9 cellular contexts compared by ENCODE assay signal in the genomic region with DNA sequence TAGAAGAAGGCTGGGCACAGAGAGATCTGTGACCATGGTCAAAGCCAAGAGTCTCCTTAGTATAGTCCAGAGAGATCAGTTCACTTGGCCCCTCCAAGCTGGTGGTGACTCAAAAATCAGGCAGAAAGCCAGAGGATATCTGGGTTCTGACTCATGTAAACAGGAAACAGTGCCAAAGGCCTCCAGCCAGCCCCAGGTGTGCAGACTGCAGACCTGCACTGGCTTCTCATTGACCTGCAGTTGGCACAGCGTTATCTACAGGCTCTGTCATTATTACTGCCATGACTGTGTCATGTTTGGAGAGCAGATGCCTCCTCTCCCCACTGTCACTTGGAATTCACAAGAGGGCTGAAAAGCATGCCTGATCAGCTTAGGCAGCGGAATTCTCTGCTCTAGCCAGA.
DNase-seq lines count a peak whose midpoint lies in the region; ATAC-seq, FAIRE-seq and TF ChIP-seq lines count a peak whose summit lies in the region.
"Had no signal": no experiment of that assay in that cellular context is flagged by ENCODE, and none has a peak within 500 bp of the region (broad histone marks: within the 10 kb centered on the region; RNA-seq: fewer than 3 reads in every experiment).

No MANE protein-coding gene starts in this region.

- no peak for FAIRE-seq in HepG2 (lab: Jason Lieb, UNC)

- POLR2A ChIA-PET in HepG2 (lab: Yijun Ruan, JAX), result no interaction called here

- DNase-seq in AG08396 (ENCODE audit: low spot score) (peak; percentile 77), NCI-H1092 treated with DMSO at 0.1 percent for 48 hours (lab: John Stamatoyannopoulos, UW) (peak; percentile 74), brain microvascular endothelial cell (peak; percentile 76), HepG2 (ENCODE audit: low spot score) (peak; percentile 71)
- DNase-seq in stimulated activated naive CD4-positive, alpha-beta T cell (lab: John Stamatoyannopoulos, UW), result no peak
- no peak for DNase-seq in activated CD4-positive, alpha-beta T cell treated with anti-CD3 and anti-CD28 coated beads for 4 hours
- DNase-seq: glutamatergic neuron had no signal

- no peak overlapping the region for H2AFZ ChIP-seq in HepG2 (ENCODE audit: low read length)

- TF ChIP-seq CTCF in brain microvascular endothelial cell (IDR thresholded peaks at IDR 0.05; ENCODE audit: low read depth, low read length, missing control alignments) (no peak), HepG2 (CRISPR knock-in tag; IDR thresholded peaks at IDR 0.05) (no peak)

- H3K79me2 ChIP-seq in HepG2 (ENCODE audit: insufficient read depth, low read length), result no peaks in the 10 kb centered on the region

- H3K27ac ChIP-seq in brain microvascular endothelial cell (no peak overlapping the region), HepG2 (ENCODE audit: extremely low read length, insufficient read depth, low read length) (no peak overlapping the region)

- in situ Hi-C loops in brain microvascular endothelial cell (cut with HindIII; ENCODE audit: low pct_ligation_motif_present, low sequenced_read_pairs), result no loop called here
- in situ Hi-C loops in HepG2 (cut with HindIII; ENCODE audit: extremely low pct_ligation_motif_present, low pct_unique_long_range_greater_than_20kb), result no loop called here

- 8% methylated on average over 2 of the region's 2 CpGs for WGBS in HepG2 (ENCODE audit: low lambda C conversion rate)

- no peaks in the 10 kb centered on the region for H3K27me3 ChIP-seq in brain microvascular endothelial cell (replicated peaks)
- H3K27me3 ChIP-seq in HepG2 (ENCODE audit: control insufficient read depth in 1 of 2, insufficient read depth in 2 of 2, low read length in 2 of 2), result no peaks in the 10 kb centered on the region

- TF ChIP-seq RAD21 in HepG2 (CRISPR knock-in tag; IDR thresholded peaks at IDR 0.05), result no peak

- peak; percentile 94 for ATAC-seq in HepG2
- no peak for ATAC-seq in GM19328 (IDR thresholded peaks at IDR 0.05; ENCODE audit: unreplicated experiment)
- ATAC-seq in HG02973 (IDR thresholded peaks at IDR 0.05; ENCODE audit: unreplicated experiment), result no peak

- no peak overlapping the region for H3K9ac ChIP-seq in HepG2 (ENCODE audit: insufficient read depth, low read depth, low read length)

- CTCF ChIA-PET in HepG2 (lab: Yijun Ruan, JAX; ENCODE audit: low intra/inter-chr PET ratio, low total read pairs), result no interaction called here

- H3K4me1 ChIP-seq in HepG2 (ENCODE audit: insufficient read depth, low read length), result no peaks in the 10 kb centered on the region

- no peaks in the 10 kb centered on the region for H3K9me3 ChIP-seq in HepG2 (ENCODE audit: low read length)

- no peak for TF ChIP-seq POLR2A in HepG2 (IDR thresholded peaks at IDR 0.05; ENCODE audit: insufficient read depth in 1 of 2, low read depth in 2 of 2, low read length in 2 of 2)

- TF ChIP-seq EP300 in HepG2 (IDR thresholded peaks at IDR 0.05; ENCODE audit: low read depth in 2 of 2, low read length in 2 of 2), result no peak
- TF ChIP-seq EP300 in HepG2 (CRISPR knock-in tag; IDR thresholded peaks at IDR 0.05; ENCODE audit: borderline replicate concordance), result no peak

- intact Hi-C loops in HepG2 (cut with micrococcal nuclease; ENCODE audit: unreplicated experiment), result no loop called here

- no peak overlapping the region for H3K4me3 ChIP-seq in brain microvascular endothelial cell (ENCODE audit: low read depth, low read length)
- no peak overlapping the region for H3K4me3 ChIP-seq in HepG2 (replicated peaks in 1 of 3; ENCODE audit: insufficient read depth in 1 of 3, low read depth in 2 of 3, low read length in 3 of 3)

- no peak overlapping the region for H3K4me2 ChIP-seq in HepG2 (ENCODE audit: low read depth, low read length)

- no TSS peak for BruUV-seq in HepG2 (replicated peaks; lab: Mats Ljungman, UMichigan)

- H3K36me3 ChIP-seq in brain microvascular endothelial cell (replicated peaks) (no peaks in the 10 kb centered on the region), HepG2 (replicated peaks in 1 of 2; ENCODE audit: control insufficient read depth in 1 of 2, insufficient read depth in 2 of 2, low read length in 2 of 2) (no peaks in the 10 kb centered on the region)

- no peaks in the 10 kb centered on the region for H4K20me1 ChIP-seq in HepG2 (ENCODE audit: insufficient read depth, low read length)

TF ChIP-seq in HepG2, 621 proteins besides CTCF, POLR2A, EP300 and RAD21 (continues in another document):
- TF ChIP-seq ZNF644 (CRISPR knock-in tag; IDR thresholded peaks at IDR 0.05; ENCODE audit: low read depth) (peak; percentile 69; the same call in 1 of the 2 replicates), FOSL2 (CRISPR knock-in tag; IDR thresholded peaks at IDR 0.05) (peak; percentile 92), ZNF292 (CRISPR knock-in tag; IDR thresholded peaks at IDR 0.05; ENCODE audit: borderline replicate concordance, low read depth) (peak; percentile 26; the same call in 1 of the 2 replicates), ZNF317 (CRISPR knock-in tag; IDR thresholded peaks at IDR 0.05) (no peak), ZNF564 (CRISPR knock-in tag; IDR thresholded peaks at IDR 0.05) (no peak), TGIF2 (CRISPR knock-in tag; IDR thresholded peaks at IDR 0.05) (no peak), PRPF4 (IDR thresholded peaks at IDR 0.05; ENCODE audit: low read depth, low read length, poor library complexity, severe bottlenecking) (no peak), PTBP1 (IDR thresholded peaks at IDR 0.05; ENCODE audit: low read depth, low read length, poor library complexity, severe bottlenecking) (no peak), FOXK1 (CRISPR knock-in tag; IDR thresholded peaks at IDR 0.05; ENCODE audit: borderline replicate concordance, low read depth) (peak; percentile 43; the same call in 1 of the 2 replicates), ADNP (CRISPR knock-in tag; IDR thresholded peaks at IDR 0.05) (no peak), SALL2 (CRISPR knock-in tag; IDR thresholded peaks at IDR 0.05) (no peak), ZNF20 (CRISPR knock-in tag; IDR thresholded peaks at IDR 0.05) (no peak), CBX5 (CRISPR knock-in tag; IDR thresholded peaks at IDR 0.05; ENCODE audit: borderline replicate concordance) (0 out of 2 replicates have a peak, but pooled peaks have one; percentile 27), ZSCAN12 (CRISPR knock-in tag; IDR thresholded peaks at IDR 0.05) (no peak), MAFG (CRISPR knock-in tag; IDR thresholded peaks at IDR 0.05) (no peak), FOXO1 (CRISPR knock-in tag; IDR thresholded peaks at IDR 0.05) (peak; percentile 45; the same call in 1 of the 2 replicates), ZNF264 (CRISPR knock-in tag; IDR thresholded peaks at IDR 0.05) (no peak), ZBTB42 (CRISPR knock-in tag; IDR thresholded peaks at IDR 0.05) (no peak), KLF9 (CRISPR knock-in tag; IDR thresholded peaks at IDR 0.05; ENCODE audit: low read depth) (no peak), GABPA (IDR thresholded peaks at IDR 0.05; ENCODE audit: low read depth, low read length) (no peak), GABPA (CRISPR knock-in tag; IDR thresholded peaks at IDR 0.05; ENCODE audit: low read depth) (peak; percentile 62), ZNF263 (CRISPR knock-in tag; IDR thresholded peaks at IDR 0.05) (no peak), THAP11 (CRISPR knock-in tag; IDR thresholded peaks at IDR 0.05) (no peak)
- TF ChIP-seq, protein P1, sequence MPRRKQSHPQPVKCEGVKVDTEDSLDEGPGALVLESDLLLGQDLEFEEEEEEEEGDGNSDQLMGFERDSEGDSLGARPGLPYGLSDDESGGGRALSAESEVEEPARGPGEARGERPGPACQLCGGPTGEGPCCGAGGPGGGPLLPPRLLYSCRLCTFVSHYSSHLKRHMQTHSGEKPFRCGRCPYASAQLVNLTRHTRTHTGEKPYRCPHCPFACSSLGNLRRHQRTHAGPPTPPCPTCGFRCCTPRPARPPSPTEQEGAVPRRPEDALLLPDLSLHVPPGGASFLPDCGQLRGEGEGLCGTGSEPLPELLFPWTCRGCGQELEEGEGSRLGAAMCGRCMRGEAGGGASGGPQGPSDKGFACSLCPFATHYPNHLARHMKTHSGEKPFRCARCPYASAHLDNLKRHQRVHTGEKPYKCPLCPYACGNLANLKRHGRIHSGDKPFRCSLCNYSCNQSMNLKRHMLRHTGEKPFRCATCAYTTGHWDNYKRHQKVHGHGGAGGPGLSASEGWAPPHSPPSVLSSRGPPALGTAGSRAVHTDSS (CRISPR knock-in tag; conservative IDR thresholded peaks at IDR 0.05), result no peak
- TF ChIP-seq, protein P2, sequence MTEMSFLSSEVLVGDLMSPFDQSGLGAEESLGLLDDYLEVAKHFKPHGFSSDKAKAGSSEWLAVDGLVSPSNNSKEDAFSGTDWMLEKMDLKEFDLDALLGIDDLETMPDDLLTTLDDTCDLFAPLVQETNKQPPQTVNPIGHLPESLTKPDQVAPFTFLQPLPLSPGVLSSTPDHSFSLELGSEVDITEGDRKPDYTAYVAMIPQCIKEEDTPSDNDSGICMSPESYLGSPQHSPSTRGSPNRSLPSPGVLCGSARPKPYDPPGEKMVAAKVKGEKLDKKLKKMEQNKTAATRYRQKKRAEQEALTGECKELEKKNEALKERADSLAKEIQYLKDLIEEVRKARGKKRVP (CRISPR knock-in tag; IDR thresholded peaks at IDR 0.05), result no peak
- TF ChIP-seq, protein P3, sequence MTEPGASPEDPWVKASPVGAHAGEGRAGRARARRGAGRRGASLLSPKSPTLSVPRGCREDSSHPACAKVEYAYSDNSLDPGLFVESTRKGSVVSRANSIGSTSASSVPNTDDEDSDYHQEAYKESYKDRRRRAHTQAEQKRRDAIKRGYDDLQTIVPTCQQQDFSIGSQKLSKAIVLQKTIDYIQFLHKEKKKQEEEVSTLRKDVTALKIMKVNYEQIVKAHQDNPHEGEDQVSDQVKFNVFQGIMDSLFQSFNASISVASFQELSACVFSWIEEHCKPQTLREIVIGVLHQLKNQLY (CRISPR knock-in tag; IDR thresholded peaks at IDR 0.05), result no peak
- TF ChIP-seq, protein P4, sequence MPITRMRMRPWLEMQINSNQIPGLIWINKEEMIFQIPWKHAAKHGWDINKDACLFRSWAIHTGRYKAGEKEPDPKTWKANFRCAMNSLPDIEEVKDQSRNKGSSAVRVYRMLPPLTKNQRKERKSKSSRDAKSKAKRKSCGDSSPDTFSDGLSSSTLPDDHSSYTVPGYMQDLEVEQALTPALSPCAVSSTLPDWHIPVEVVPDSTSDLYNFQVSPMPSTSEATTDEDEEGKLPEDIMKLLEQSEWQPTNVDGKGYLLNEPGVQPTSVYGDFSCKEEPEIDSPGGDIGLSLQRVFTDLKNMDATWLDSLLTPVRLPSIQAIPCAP (CRISPR knock-in tag; IDR thresholded peaks at IDR 0.05; ENCODE audit: low read depth), result no peak

Comparison
In these comparisons a context has a peak if more than half of its experiments do, and no peak if none do; other contexts are left out.
1. DNase-seq: peak in AG08396 (single experiment), NCI-H1092 treated with DMSO at 0.1 percent for 48 hours (single experiment), brain microvascular endothelial cell (single experiment) and HepG2 (single experiment); none in stimulated activated naive CD4-positive, alpha-beta T cell (0 of 6) and activated CD4-positive, alpha-beta T cell treated with anti-CD3 and anti-CD28 coated beads for 4 hours (0 of 2).